In the genomic region with DNA sequence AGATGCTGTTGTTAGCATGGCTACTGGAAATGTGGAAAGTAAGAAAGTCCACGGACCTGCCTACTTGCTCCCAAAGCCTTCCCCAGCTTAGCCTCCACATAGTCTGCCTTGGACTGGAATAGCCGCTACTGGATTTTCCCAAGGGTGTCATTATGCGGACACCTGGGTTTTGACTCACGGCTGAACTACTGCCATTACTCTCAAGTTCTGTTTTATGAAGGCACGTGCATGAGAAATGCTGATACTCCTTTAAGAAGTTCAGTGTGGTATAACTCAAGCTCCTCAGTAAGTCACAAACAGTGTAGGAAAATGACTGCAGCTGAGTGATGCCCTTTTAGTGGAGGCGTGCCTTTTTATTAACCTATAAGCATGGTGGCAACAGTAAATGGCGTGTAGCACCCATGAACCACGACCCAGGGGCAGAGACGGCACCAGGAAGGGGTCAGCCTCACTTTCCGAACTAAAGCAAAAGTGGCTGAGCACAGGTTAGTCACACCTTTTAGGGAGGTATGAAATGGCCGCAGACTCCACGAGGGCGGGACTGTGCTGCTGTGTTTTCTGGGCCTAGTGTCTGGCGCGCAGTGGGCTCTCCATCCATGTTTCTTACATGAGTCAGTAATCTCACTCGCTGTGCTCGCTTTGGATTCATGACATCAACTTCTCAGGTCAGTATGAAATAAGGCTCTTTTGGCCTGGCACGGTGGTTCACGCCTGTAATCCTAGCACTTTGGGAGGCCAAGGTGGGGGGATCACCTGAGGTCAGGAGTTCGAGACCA, we compare ENCODE assay signal across 14 cellular contexts. TPM values are rescaled to one million over a fixed set of nuclear protein-coding genes. Genes with fewer than 3 reads are reported as not detected.
A peak's percentile ranks its signal among the peaks of the same experiment; 100 is the strongest.
DNase-seq lines count a peak whose midpoint lies in the region; ATAC-seq and TF ChIP-seq lines count a peak whose summit lies in the region.
"Had no signal": no experiment of that assay in that cellular context is flagged by ENCODE, and none has a peak within 500 bp of the region (broad histone marks: within the 10 kb centered on the region; RNA-seq: fewer than 3 reads in every experiment).

No MANE protein-coding gene starts in this region.

- H3K4me3 ChIP-seq in ACC112 (ENCODE audit: low read depth, low read length) (peak overlapping the region; percentile 35; the same call in 1 of the 2 replicates), psoas muscle (no peak overlapping the region)

- H3K27me3 ChIP-seq in ACC112 (ENCODE audit: insufficient read depth, low read length) (no peaks in the 10 kb centered on the region), psoas muscle (ENCODE audit: insufficient read depth in 3 of 3, low read length in 2 of 3) (no peaks in the 10 kb centered on the region)

- peak overlapping the region; percentile 90 for H3K27ac ChIP-seq in ACC112 (ENCODE audit: low read depth, low read length)
- peak overlapping the region; percentile 2 for H3K27ac ChIP-seq in adipose tissue (ENCODE audit: low read depth, low read length)
- H3K27ac ChIP-seq in psoas muscle = peak overlapping the region; percentile 74

- H3K79me2 ChIP-seq in ACC112 (ENCODE audit: control insufficient read depth, insufficient read depth, low read length, unreplicated experiment) = no peaks in the 10 kb centered on the region

- DNase-seq in cardiac septum (ENCODE audit: low spot score) (peak; percentile 60), psoas muscle (peak in 1 of 2 donors; percentile 15), A172 (ENCODE audit: low spot score) (no peak), HUDEP-2 (lab: John Stamatoyannopoulos, UW; ENCODE audit: unreplicated experiment in 76 of 76) (no peak), T-helper 1 cell (no peak), SHP77 (lab: John Stamatoyannopoulos, UW) (no peak)
- DNase-seq: activated CD4-positive, alpha-beta T cell treated with anti-CD3 and anti-CD28 coated beads, Interleukin-2, amount 50 U/mL, for 4 hours; AML-193; NCI-H2029 treated with DMSO at 0.1 percent for 48 hours; nephron progenitor cell; stimulated activated CD4-positive, alpha-beta T cell treated with anti-CD3 and anti-CD28 coated beads, Interleukin-12 subunit alpha, Interleukin-12 subunit beta, amount 100 ng/mL, for 4 hours; SW 1271 had no signal

- TF ChIP-seq CTCF in psoas muscle (IDR thresholded peaks at IDR 0.05) = no peak

- peak in 3 of 4 donors; percentile 63 to 79 (median 65) for ATAC-seq in psoas muscle

- intact Hi-C loops in cardiac septum (cut with DNase I) = loop anchor here (10.0 kb wide), 1 partner anchor 602 kb away; no protein-coding TSS in a partner anchor
- intact Hi-C loops in psoas muscle (cut with DNase I) = loop anchor here (2.0 to 10.0 kb wide), 4 partner anchors 142 to 232 kb away; a partner anchor contains a TSS

- peaks cover 25% of the 10 kb centered on the region for H3K4me1 ChIP-seq in ACC112 (ENCODE audit: control insufficient read depth, insufficient read depth, low read length, unreplicated experiment)
- peaks cover 42% of the 10 kb centered on the region for H3K4me1 ChIP-seq in psoas muscle

- H3K36me3 ChIP-seq in ACC112 (ENCODE audit: insufficient read depth, low read length) (no peaks in the 10 kb centered on the region; the same call in 1 of the 2 replicates), psoas muscle (ENCODE audit: insufficient read depth in 1 of 2, low read depth in 1 of 2) (peaks cover 0 to 3% of the 10 kb centered on the region in 2 donors)

- WGBS in adipose tissue, 3 donors = 86 to 91% (median 87%) methylated on average over 20 of the region's 20 CpGs
- WGBS in psoas muscle, 3 donors = 66 to 86% (median 72%) methylated on average over 20 of the region's 20 CpGs

- no peak overlapping the region for H2AFZ ChIP-seq in ACC112 (ENCODE audit: low read length, unreplicated experiment)

- H3K9me3 ChIP-seq in psoas muscle = no peaks in the 10 kb centered on the region

RNA-seq across cellular contexts. Expression of a gene that starts 23.9 kb away (rescaled TPM):
- polyA plus RNA-seq in adipose tissue (10 to 100 TPM; 20.6 to 37.3 (median 34.0) TPM), psoas muscle (10 to 100 TPM; 18.6 to 31.3 (median 26.2) TPM)
- total RNA-seq in cardiac septum (8.8 TPM), psoas muscle (10 to 100 TPM; 19.7 to 26.8 (median 22.0) TPM)
- total RNA-seq in A172 (2014; rRNA removed; shearing (Covaris generic)) = 23.4 and 38.4 TPM in 2 replicates

RNA-seq across cellular contexts. Expression of a gene that starts 55.2 kb away (rescaled TPM):
- polyA plus RNA-seq in adipose tissue = 10 to 100 TPM in 1 of 3 donors, 1 to 10 TPM in 2; 4.7 to 20.5 (median 5.0) TPM
- total RNA-seq in cardiac septum = 1.2 TPM
- 1 to 10 TPM; 1.1 to 4.4 (median 3.1) TPM for total RNA-seq in psoas muscle
- polyA plus RNA-seq in psoas muscle = 1 to 10 TPM; 3.3 to 5.7 (median 3.4) TPM
- total RNA-seq in A172 (2014; rRNA removed; shearing (Covaris generic)) = 13.0 and 17.1 TPM in 2 replicates

Comparison
In these comparisons a context has a peak if more than half of its experiments do, and no peak if none do; other contexts are left out.
1. H3K27ac ChIP-seq: peak in every context shown above with its lines; median percentile 90 in ACC112; 74 in psoas muscle; 2 in adipose tissue.